8 cellular contexts compared by ENCODE assay signal in the genomic region with DNA sequence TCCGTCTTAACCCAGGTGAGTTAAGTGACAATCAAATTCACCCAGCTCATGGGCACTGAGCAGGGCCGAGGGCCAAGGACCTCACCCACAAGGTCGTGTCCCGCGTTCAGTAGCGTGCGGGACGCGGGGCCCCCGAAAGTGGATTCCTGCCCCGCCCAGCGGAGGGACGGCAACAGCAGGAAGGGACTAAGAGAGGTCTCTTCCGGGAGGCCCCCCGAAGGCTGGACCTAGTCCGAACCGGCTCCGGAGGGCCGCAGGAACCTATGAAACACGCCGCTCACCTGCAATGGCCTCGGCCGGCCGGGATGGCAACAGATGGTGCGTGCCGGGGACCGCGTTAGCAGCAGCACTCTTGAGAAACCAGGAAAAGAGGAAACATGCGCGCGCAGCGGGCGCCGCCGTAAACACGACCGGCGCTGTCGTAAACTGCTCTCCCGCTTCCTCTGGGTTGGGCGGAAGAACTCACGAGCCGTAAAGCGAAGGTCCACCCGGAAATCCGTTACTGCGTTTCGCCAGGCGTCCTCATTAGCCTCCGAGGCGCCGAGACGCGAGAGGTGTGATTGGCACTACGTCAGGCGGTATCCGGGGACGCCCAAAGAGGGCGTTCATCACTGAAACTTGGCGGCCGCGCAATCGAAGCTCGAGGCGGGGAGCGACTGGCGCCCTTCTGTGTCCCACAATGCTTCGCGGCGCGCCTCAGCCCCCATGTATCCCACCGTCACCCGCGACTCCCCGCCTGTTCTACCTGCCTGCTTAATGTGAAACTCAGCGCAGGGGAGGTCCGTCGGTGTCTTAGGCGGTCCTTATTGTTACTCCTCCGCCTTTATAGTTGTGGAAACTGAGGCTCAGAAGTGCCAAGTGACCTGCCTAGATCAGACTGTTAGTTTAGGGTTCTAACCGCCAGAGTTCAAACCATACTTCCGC. TPM values are rescaled to one million over a fixed set of nuclear protein-coding genes. Genes with fewer than 3 reads are reported as not detected.
DNase-seq lines count a peak whose midpoint lies in the region; ATAC-seq and TF ChIP-seq lines count a peak whose summit lies in the region.

A gene with protein sequence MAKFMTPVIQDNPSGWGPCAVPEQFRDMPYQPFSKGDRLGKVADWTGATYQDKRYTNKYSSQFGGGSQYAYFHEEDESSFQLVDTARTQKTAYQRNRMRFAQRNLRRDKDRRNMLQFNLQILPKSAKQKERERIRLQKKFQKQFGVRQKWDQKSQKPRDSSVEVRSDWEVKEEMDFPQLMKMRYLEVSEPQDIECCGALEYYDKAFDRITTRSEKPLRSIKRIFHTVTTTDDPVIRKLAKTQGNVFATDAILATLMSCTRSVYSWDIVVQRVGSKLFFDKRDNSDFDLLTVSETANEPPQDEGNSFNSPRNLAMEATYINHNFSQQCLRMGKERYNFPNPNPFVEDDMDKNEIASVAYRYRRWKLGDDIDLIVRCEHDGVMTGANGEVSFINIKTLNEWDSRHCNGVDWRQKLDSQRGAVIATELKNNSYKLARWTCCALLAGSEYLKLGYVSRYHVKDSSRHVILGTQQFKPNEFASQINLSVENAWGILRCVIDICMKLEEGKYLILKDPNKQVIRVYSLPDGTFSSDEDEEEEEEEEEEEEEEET (minus strand): TSS at position 372 of the 924 bp plus-strand sequence. CDS start 3,045 bp downstream, outside the sequence.

- H3K27ac ChIP-seq in C4-2B = peak within 1 kb of the TSS; percentile 96
- peak within 1 kb of the TSS; percentile 89 to 94 for H3K27ac ChIP-seq in left lung

- intact Hi-C loops in left lung (cut with DNase I) = no loop called here

- H3K4me3 ChIP-seq in left lung = peak within 1 kb of the TSS; percentile 87 to 96

- ATAC-seq in GM19397 (IDR thresholded peaks at IDR 0.05; ENCODE audit: unreplicated experiment) (peak; percentile 93), HG03571 (IDR thresholded peaks at IDR 0.05; ENCODE audit: unreplicated experiment) (peak; percentile 81), left lung (peak; percentile 94)

- TF ChIP-seq CTCF in C4-2B (conservative IDR thresholded peaks at IDR 0.05) = no peak
- TF ChIP-seq CTCF in left lung (IDR thresholded peaks at IDR 0.05) = no peak

- no peaks in the 10 kb centered on the region for H3K9me3 ChIP-seq in left lung

- DNase-seq in NCI-H82 (lab: John Stamatoyannopoulos, UW) (peak; percentile 99), dermis blood vessel endothelial cell (peak; percentile 100), left lung (peak; percentile 99)
- peak; percentile 97 to 98 for DNase-seq in activated CD4-positive, alpha-beta T cell treated with anti-CD3 and anti-CD28 coated beads, Interleukin-2, amount 50 U/mL, for 48 hours
- DNase-seq in stimulated activated CD4-positive, alpha-beta T cell treated with anti-CD3 and anti-CD28 coated beads, Interleukin-2, amount 100 ng/mL, for 48 hours = peak; percentile 97

- peaks cover 13 to 34% of the 10 kb centered on the region in 2 donors for H3K4me1 ChIP-seq in left lung

- H3K27me3 ChIP-seq in left lung = no peaks in the 10 kb centered on the region

- peaks cover 3 to 36% of the 10 kb centered on the region in 2 donors for H3K36me3 ChIP-seq in left lung

RNA-seq across cellular contexts. Expression of the gene that starts here (rescaled TPM):
- 462 and 522 TPM in 2 replicates for total RNA-seq in dermis blood vessel endothelial cell
- total RNA-seq in left lung = 100 to 1,000 TPM; 116 to 141 TPM

Comparison
In these comparisons a context has a peak if more than half of its experiments do, and no peak if none do; other contexts are left out.
1. Peak in every context shown above with its lines: DNase-seq, ATAC-seq, H3K4me3 ChIP-seq and H3K27ac ChIP-seq.